ENCODE assay signal across 24 cellular contexts in genomic region chr10:72679838-72680241, GRCh38.
"Had no signal": no experiment of that assay in that cellular context is flagged by ENCODE, and none has a peak within 500 bp of the region (broad histone marks: within the 10 kb centered on the region; RNA-seq: fewer than 3 reads in every experiment).

No MANE protein-coding gene starts in this region.

- H3K9me3 ChIP-seq: gastrocnemius medialis, neutrophil, pancreas, thoracic aorta, upper lobe of right lung had no signal

- H3K4me1 ChIP-seq: pancreas, upper lobe of right lung had no signal

- H3K27ac ChIP-seq: brain microvascular endothelial cell, coronary artery, gastrocnemius medialis, neutrophil, pancreas, thoracic aorta, upper lobe of right lung, VCaP had no signal

- H3K27me3 ChIP-seq: brain microvascular endothelial cell, gastrocnemius medialis, neutrophil, pancreas, upper lobe of right lung had no signal

- H3K4me3 ChIP-seq: coronary artery, gastrocnemius medialis, pancreas, thoracic aorta, upper lobe of right lung had no signal

- ATAC-seq: gastrocnemius medialis; left ventricle myocardium superior; natural killer cell treated with Interleukin-12 subunit alpha and Interleukin-12 subunit beta and Interleukin-15 and Interleukin-18, amount 100 ng/mL, for 72 hours; sciatic nerve; stimulated activated effector memory CD8-positive, alpha-beta T cell treated with anti-CD3 and anti-CD28 coated beads, Interleukin-12 subunit alpha, Interleukin-12 subunit beta, amount 100 ng/mL, for 72 hours; upper lobe of right lung had no signal

- DNase-seq: activated CD4-positive, alpha-beta T cell treated with anti-CD3 and anti-CD28 coated beads for 1 hour; activated CD8-positive, alpha-beta memory T cell treated with anti-CD3 and anti-CD28 coated beads for 24 hours; activated CD8-positive, alpha-beta memory T cell treated with anti-CD3 and anti-CD28 coated beads, Interleukin-2, amount 50 U/mL, for 48 hours; activated effector memory CD4-positive, alpha-beta T cell treated with anti-CD3 and anti-CD28 coated beads, Interleukin-2, amount 50 U/mL, for 16 hours; activated naive CD4-positive, alpha-beta T cell treated with anti-CD3 and anti-CD28 coated beads, Interleukin-2, amount 50 U/mL, for 16 hours; activated T-cell treated with anti-CD3 and anti-CD28 coated beads, Interleukin-2, amount 50 U/mL, for 48 hours; aorta; brain microvascular endothelial cell; central memory CD4-positive, alpha-beta T cell; erythroblast; gastrocnemius medialis; head of caudate nucleus; left ventricle myocardium superior; pancreas; stimulated activated CD4-positive, alpha-beta T cell treated with anti-CD3 and anti-CD28 coated beads, Interleukin-4, amount 100 ng/mL, for 24 hours; upper lobe of right lung had no signal

- H3K4me3 Mint-ChIP-seq: natural killer cell treated with Interleukin-12 subunit alpha and Interleukin-12 subunit beta and Interleukin-15 and Interleukin-18, amount 100 ng/mL, for 72 hours; stimulated activated effector memory CD8-positive, alpha-beta T cell treated with anti-CD3 and anti-CD28 coated beads, Interleukin-12 subunit alpha, Interleukin-12 subunit beta, amount 100 ng/mL, for 72 hours had no signal

- H3K36me3 ChIP-seq: brain microvascular endothelial cell, gastrocnemius medialis, neutrophil, pancreas, thoracic aorta, upper lobe of right lung had no signal

- H3K9me3 Mint-ChIP-seq: natural killer cell treated with Interleukin-12 subunit alpha and Interleukin-12 subunit beta and Interleukin-15 and Interleukin-18, amount 100 ng/mL, for 72 hours; stimulated activated effector memory CD8-positive, alpha-beta T cell treated with anti-CD3 and anti-CD28 coated beads, Interleukin-12 subunit alpha, Interleukin-12 subunit beta, amount 100 ng/mL, for 72 hours had no signal

- H3K36me3 Mint-ChIP-seq: natural killer cell treated with Interleukin-12 subunit alpha and Interleukin-12 subunit beta and Interleukin-15 and Interleukin-18, amount 100 ng/mL, for 72 hours; stimulated activated effector memory CD8-positive, alpha-beta T cell treated with anti-CD3 and anti-CD28 coated beads, Interleukin-12 subunit alpha, Interleukin-12 subunit beta, amount 100 ng/mL, for 72 hours had no signal

- FAIRE-seq: endometrium, pancreas had no signal

- H3K27ac Mint-ChIP-seq: natural killer cell treated with Interleukin-12 subunit alpha and Interleukin-12 subunit beta and Interleukin-15 and Interleukin-18, amount 100 ng/mL, for 72 hours; stimulated activated effector memory CD8-positive, alpha-beta T cell treated with anti-CD3 and anti-CD28 coated beads, Interleukin-12 subunit alpha, Interleukin-12 subunit beta, amount 100 ng/mL, for 72 hours had no signal
